1 cellular context compared by ENCODE assay signal in the genomic region with DNA sequence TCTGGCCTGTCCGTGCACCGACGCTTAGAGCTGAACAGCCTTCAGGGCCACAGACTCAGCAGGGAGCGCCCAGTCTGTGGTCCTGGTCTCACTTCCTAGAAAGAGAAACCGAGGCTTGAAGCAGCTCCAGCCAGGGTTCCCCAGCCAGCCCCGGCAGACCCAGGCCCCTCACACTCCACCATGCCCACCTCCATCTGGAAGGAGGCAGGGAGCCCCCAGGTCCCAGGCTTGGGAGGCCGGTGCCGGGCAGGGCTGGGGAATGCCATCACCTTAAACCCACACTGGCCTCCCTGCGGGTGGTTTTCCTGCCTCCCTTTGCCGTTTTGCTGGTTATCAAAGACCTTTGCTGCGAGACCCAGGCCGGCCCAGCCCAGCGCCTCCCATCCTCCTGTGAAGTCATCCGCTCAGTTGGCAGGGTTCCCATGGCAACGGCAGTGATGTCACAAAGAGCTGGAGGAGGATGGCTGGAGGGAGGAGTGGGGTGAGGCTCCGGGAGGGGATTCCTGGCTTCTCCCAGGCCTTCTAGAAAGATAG.
TF ChIP-seq lines count a peak whose summit lies in the region.

No MANE protein-coding gene starts in this region.

TF ChIP-seq in HepG2, 621 proteins besides CTCF, POLR2A, EP300 and RAD21 (continued from another document):
- TF ChIP-seq, protein P1, sequence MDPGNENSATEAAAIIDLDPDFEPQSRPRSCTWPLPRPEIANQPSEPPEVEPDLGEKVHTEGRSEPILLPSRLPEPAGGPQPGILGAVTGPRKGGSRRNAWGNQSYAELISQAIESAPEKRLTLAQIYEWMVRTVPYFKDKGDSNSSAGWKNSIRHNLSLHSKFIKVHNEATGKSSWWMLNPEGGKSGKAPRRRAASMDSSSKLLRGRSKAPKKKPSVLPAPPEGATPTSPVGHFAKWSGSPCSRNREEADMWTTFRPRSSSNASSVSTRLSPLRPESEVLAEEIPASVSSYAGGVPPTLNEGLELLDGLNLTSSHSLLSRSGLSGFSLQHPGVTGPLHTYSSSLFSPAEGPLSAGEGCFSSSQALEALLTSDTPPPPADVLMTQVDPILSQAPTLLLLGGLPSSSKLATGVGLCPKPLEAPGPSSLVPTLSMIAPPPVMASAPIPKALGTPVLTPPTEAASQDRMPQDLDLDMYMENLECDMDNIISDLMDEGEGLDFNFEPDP (CRISPR knock-in tag; conservative IDR thresholded peaks at IDR 0.05): no peak
- no peak for TF ChIP-seq ZNF792 (CRISPR knock-in tag; IDR thresholded peaks at IDR 0.05)
- TF ChIP-seq CCAR2 (optimal IDR thresholded peaks at IDR 0.05; ENCODE audit: low read depth, low read length): no peak
- no peak for TF ChIP-seq SP5 (CRISPR knock-in tag; IDR thresholded peaks at IDR 0.05; ENCODE audit: borderline replicate concordance, low read depth)
- no peak for TF ChIP-seq ZMYM2 (CRISPR knock-in tag; IDR thresholded peaks at IDR 0.05)
- no peak for TF ChIP-seq PRPF4 (IDR thresholded peaks at IDR 0.05; ENCODE audit: low read depth, low read length, poor library complexity, severe bottlenecking)
- TF ChIP-seq, protein P2, sequence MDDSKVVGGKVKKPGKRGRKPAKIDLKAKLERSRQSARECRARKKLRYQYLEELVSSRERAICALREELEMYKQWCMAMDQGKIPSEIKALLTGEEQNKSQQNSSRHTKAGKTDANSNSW (CRISPR knock-in tag; IDR thresholded peaks at IDR 0.05; ENCODE audit: borderline replicate concordance): no peak
- TF ChIP-seq STAT5B (CRISPR knock-in tag; IDR thresholded peaks at IDR 0.05): no peak
- TF ChIP-seq AGO2 (optimal IDR thresholded peaks at IDR 0.05; ENCODE audit: low read depth, low read length): no peak
- no peak for TF ChIP-seq KLF11 (CRISPR knock-in tag; IDR thresholded peaks at IDR 0.05)
- TF ChIP-seq DNMT1 (CRISPR knock-in tag; IDR thresholded peaks at IDR 0.05): no peak
- TF ChIP-seq, protein P3, sequence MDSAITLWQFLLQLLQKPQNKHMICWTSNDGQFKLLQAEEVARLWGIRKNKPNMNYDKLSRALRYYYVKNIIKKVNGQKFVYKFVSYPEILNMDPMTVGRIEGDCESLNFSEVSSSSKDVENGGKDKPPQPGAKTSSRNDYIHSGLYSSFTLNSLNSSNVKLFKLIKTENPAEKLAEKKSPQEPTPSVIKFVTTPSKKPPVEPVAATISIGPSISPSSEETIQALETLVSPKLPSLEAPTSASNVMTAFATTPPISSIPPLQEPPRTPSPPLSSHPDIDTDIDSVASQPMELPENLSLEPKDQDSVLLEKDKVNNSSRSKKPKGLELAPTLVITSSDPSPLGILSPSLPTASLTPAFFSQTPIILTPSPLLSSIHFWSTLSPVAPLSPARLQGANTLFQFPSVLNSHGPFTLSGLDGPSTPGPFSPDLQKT (CRISPR knock-in tag; IDR thresholded peaks at IDR 0.05; ENCODE audit: borderline replicate concordance): no peak
- TF ChIP-seq ZNF282 (IDR thresholded peaks at IDR 0.05; ENCODE audit: partially characterized antibody): no peak
- TF ChIP-seq ZNF562 (CRISPR knock-in tag; IDR thresholded peaks at IDR 0.05; ENCODE audit: borderline replicate concordance): no peak
